In genomic region chr19:40512473-40513344, GRCh38 we compare ENCODE assay signal across 13 cellular contexts. TPM values are rescaled to one million over a fixed set of nuclear protein-coding genes. Genes with fewer than 3 reads are reported as not detected.
DNase-seq lines count a peak whose midpoint lies in the region; ATAC-seq, FAIRE-seq and TF ChIP-seq lines count a peak whose summit lies in the region.
"Had no signal": no experiment of that assay in that cellular context is flagged by ENCODE, and none has a peak within 500 bp of the region (broad histone marks: within the 10 kb centered on the region; RNA-seq: fewer than 3 reads in every experiment).

No MANE protein-coding gene starts in this region.

- ATAC-seq in A549: peak; percentile 73 to 76
- peak; percentile 49 for ATAC-seq in left lobe of liver
- no peak for ATAC-seq in HG02763 (IDR thresholded peaks at IDR 0.05; ENCODE audit: unreplicated experiment)

- peak overlapping the region; percentile 83 for H3K4me2 ChIP-seq in A549

- H3K9me3 ChIP-seq in A549: no peaks in the 10 kb centered on the region
- H3K9me3 ChIP-seq: adrenal gland had no signal

- 57% methylated on average over 99 of the region's 105 CpGs for WGBS in A549 (ENCODE audit: missing lambda C conversion rate)

- H3K27ac ChIP-seq in A549: 0 out of 6 replicates have a peak overlapping the region, but pooled peaks of 1 of the 2 experiments have one; percentile 0
- H3K27ac ChIP-seq: adrenal gland had no signal

- no peak for TF ChIP-seq EP300 in A549 (IDR thresholded peaks at IDR 0.05)

- no peak for TF ChIP-seq RAD21 in A549 (conservative IDR thresholded peaks at IDR 0.05 in 1 of 2, IDR thresholded peaks at IDR 0.05 in 1 of 2)

- CTCF ChIA-PET in A549 (lab: Yijun Ruan, JAX): interaction anchor here (0.9 to 6.1 kb wide), 23 partner anchors 9 to 409 kb away, joined by 3 to 35 read pairs (median 7); partner anchors contain the start of genes BLVRB and SPTBN4
- CTCF ChIA-PET in GM10248 (lab: Yijun Ruan, JAX): interaction anchor here (0.9 to 1.7 kb wide), 4 partner anchors 13 to 122 kb away, joined by 3 to 9 read pairs (median 4); partner anchors contain the start of gene BLVRB

- peak overlapping the region; percentile 37 for H3K4me3 ChIP-seq in A549
- no peak overlapping the region for H3K4me3 ChIP-seq in cardiac fibroblast (replicated peaks in 1 of 2; ENCODE audit: low read depth in 2 of 2, low read length in 2 of 2)

- no peak for FAIRE-seq in A549 (lab: Jason Lieb, UNC)

- no peak; the same call in 2 of the 3 replicates for TF ChIP-seq CTCF in A549 (IDR thresholded peaks at IDR 0.05)
- TF ChIP-seq CTCF in cardiac fibroblast (IDR thresholded peaks at IDR 0.05; ENCODE audit: low read depth, low read length): no peak
- TF ChIP-seq CTCF in GM10248 (IDR thresholded peaks at IDR 0.05; ENCODE audit: control extremely low read depth, extremely low read depth, low read depth, missing control alignments): no peak

- POLR2A ChIA-PET in A549 (lab: Yijun Ruan, JAX): interaction anchor here (0.7 to 1.1 kb wide), 3 partner anchors 13 to 49 kb away, joined by 3 read pairs; partner anchors contain the start of gene BLVRB
- POLR2A ChIA-PET in GM10248 (lab: Yijun Ruan, JAX): no interaction called here

- TF ChIP-seq POLR2A in A549 (IDR thresholded peaks at IDR 0.05; ENCODE audit: low read length): no peak

- DNase-seq in A549 (ENCODE audit: low read depth in 1 of 2, low spot score in 1 of 2) (peak in 1 of 2 experiments; percentile 65), GM03348 (ENCODE audit: low spot score) (peak; percentile 58), cardiac fibroblast (ENCODE audit: low read depth in 2 of 2) (peak; percentile 9 to 20), left lobe of liver (ENCODE audit: low spot score) (no peak), GM10248 (ENCODE audit: extremely low spot score) (no peak), NCI-H128 (lab: John Stamatoyannopoulos, UW; ENCODE audit: unreplicated experiment) (no peak)
- no peak for DNase-seq in activated CD4-positive, CD25-positive, alpha-beta regulatory T cell treated with anti-CD3 and anti-CD28 coated beads, Interleukin-2, amount 50 U/mL, for 72 hours
- DNase-seq: hypothalamus; NCI-H226; stimulated activated naive CD4-positive, alpha-beta T cell treated with Interleukin-2 at 50 U/mL for 16 hours; T-helper 9 cell had no signal

- peaks cover 5% of the 10 kb centered on the region; the same call in 1 of the 3 replicates for H3K4me1 ChIP-seq in A549

TF ChIP-seq in A549, 52 proteins besides CTCF, POLR2A, EP300 and RAD21:
- peak; percentile 78 for TF ChIP-seq USF2 (IDR thresholded peaks at IDR 0.05)
- no peak for TF ChIP-seq ATOH8 (CRISPR knock-in tag; IDR thresholded peaks at IDR 0.05; ENCODE audit: low read depth)
- no peak for TF ChIP-seq CHD2 (IDR thresholded peaks at IDR 0.05; ENCODE audit: low read length, partially characterized antibody)
- TF ChIP-seq ZFP36 (IDR thresholded peaks at IDR 0.05; ENCODE audit: borderline replicate concordance, partially characterized antibody): peak; percentile 59
- peak; percentile 81 for TF ChIP-seq E2F6 (IDR thresholded peaks at IDR 0.05; ENCODE audit: borderline replicate concordance, low read depth)
- peak; percentile 90 for TF ChIP-seq MAX (IDR thresholded peaks at IDR 0.05)

RNA-seq across cellular contexts. Expression of gene SPTBN4, which starts 45.9 kb away (rescaled TPM):
- polyA plus RNA-seq in A549 (2011; rRNA removed): 1.4 and 2.2 TPM in 2 replicates
- 2.0 TPM in 2 replicates for polyA plus RNA-seq in A549 (2012; cell fraction: cytosol; rRNA removed)
- polyA plus RNA-seq in A549 (2012; cell fraction: nucleus; rRNA removed): 3.9 and 4.2 TPM in 2 replicates
- polyA plus RNA-seq in A549 (2017; fragmentation: RNase III; extraction: RNeasy Plus Mini Kit Qiagen cat#74134 plus additional on column Dnase treatment): 1.2 to 2.0 TPM (median 1.4 TPM) in 3 replicates
- 1.1 and 1.2 TPM in 2 replicates for polyA minus RNA-seq in A549 (2011; rRNA and poly(A)+ RNA removed)
- total RNA-seq in left lobe of liver: 1.2 TPM

RNA-seq across cellular contexts. Expression of gene BLVRB, which starts 47.2 kb away (rescaled TPM):
- polyA plus RNA-seq in A549 (2011; rRNA removed) (202 and 241 TPM in 2 replicates), A549 (2017; fragmentation: RNase III; extraction: RNeasy Plus Mini Kit Qiagen cat#74134 plus additional on column Dnase treatment) (280 to 298 TPM (median 296 TPM) in 3 replicates)
- 713 and 819 TPM in 2 replicates for polyA plus RNA-seq in A549 (2012; cell fraction: cytosol; rRNA removed)
- 565 and 810 TPM in 2 replicates for polyA plus RNA-seq in A549 (2012; cell fraction: nucleus; rRNA removed)
- polyA minus RNA-seq in A549 (2011; rRNA and poly(A)+ RNA removed): 192 and 225 TPM in 2 replicates
- 149 TPM for total RNA-seq in left lobe of liver

Comparison
In these comparisons a context has a peak if more than half of its experiments do, and no peak if none do; other contexts are left out.
1. DNase-seq: peak in GM03348 (single experiment) and cardiac fibroblast (2 of 2); none in left lobe of liver (single experiment), activated CD4-positive, CD25-positive, alpha-beta regulatory T cell treated with anti-CD3 and anti-CD28 coated beads, Interleukin-2, amount 50 U/mL, for 72 hours (single experiment), GM10248 (single experiment) and NCI-H128 (single experiment).